In the genomic region with DNA sequence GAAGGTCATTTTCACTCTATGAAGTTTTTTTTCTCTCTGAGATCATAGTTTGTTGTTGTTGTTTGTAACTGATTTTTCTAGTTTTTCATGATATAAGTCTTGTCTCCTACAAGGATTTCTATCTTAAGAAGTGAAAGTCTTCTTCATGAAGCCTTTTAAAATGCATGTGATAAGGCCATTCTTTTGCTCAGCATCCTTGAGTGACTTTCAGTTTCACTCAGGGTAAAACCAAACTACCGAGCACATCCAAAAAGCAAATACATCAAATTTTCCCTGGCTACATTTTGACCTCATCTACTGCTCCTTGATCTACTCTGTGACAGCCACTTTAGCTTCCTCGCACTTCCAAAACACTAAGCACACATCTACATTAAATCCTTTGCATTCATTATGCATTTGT, we compare ENCODE assay signal across 28 cellular contexts.
"Had no signal": no experiment of that assay in that cellular context is flagged by ENCODE, and none has a peak within 500 bp of the region (broad histone marks: within the 10 kb centered on the region; RNA-seq: fewer than 3 reads in every experiment).

No MANE protein-coding gene starts in this region.

- ATAC-seq: activated CD8-positive, alpha-beta T cell treated with anti-CD3 and anti-CD28 coated beads for 36 hours; activated naive CD4-positive, alpha-beta T cell treated with anti-CD3 and anti-CD28 coated beads, Interleukin-2, amount 50 U/mL, for 72 hours; activated T-cell treated with anti-CD3 and anti-CD28 coated beads, Interleukin-2, amount 50 U/mL, for 72 hours; body of pancreas; Right ventricle myocardium inferior had no signal

- FAIRE-seq: astrocyte, RCC 7860, TTC549 had no signal

- H3K9me3 ChIP-seq: body of pancreas had no signal

- H3K27me3 ChIP-seq: adrenal gland, body of pancreas, breast epithelium had no signal

- H3K4me2 ChIP-seq: PC-9 had no signal

- H3K36me3 ChIP-seq: adrenal gland, breast epithelium had no signal

- DNase-seq: activated CD4-positive, alpha-beta T cell treated with anti-CD3 and anti-CD28 coated beads, Interleukin-2, amount 10 ng/mL, durations not matched to agents 24 days and 14 days; activated CD4-positive, alpha-beta T cell treated with anti-CD3 and anti-CD28 coated beads, Interleukin-2, amount 50 U/mL, for 4 hours; activated CD8-positive, alpha-beta T cell treated with anti-CD3 and anti-CD28 coated beads for 36 hours; activated gamma-delta T cell; activated naive CD4-positive, alpha-beta T cell treated with anti-CD3 and anti-CD28 coated beads for 36 hours; activated T-cell treated with anti-CD3 and anti-CD28 coated beads, Interleukin-2, amount 50 U/mL, for 1 hour; activated T-cell treated with anti-CD3 and anti-CD28 coated beads, Interleukin-2, amount 50 U/mL, for 72 hours; adrenal gland; body of pancreas; cerebellar nuclear complex; cortex of kidney; NCI-H1105; NCI-H1417 treated with DMSO at 0.1 percent for 48 hours; NCI-H1694; NCI-H1930; NCI-H2081 treated with DMSO at 0.1 percent for 48 hours; NCI-H345; NCI-H524 treated with DMSO at 0.1 percent for 48 hours; NK-92 treated with Interleukin-12 subunit alpha and Interleukin-12 subunit beta, amount 100 ng/mL, for 24 hours; PC-9; SIG-M5 had no signal

- H3K27ac ChIP-seq: adrenal gland, body of pancreas, breast epithelium, PC-9, RWPE1 had no signal

- H3K4me3 ChIP-seq: adrenal gland, body of pancreas, breast epithelium, PC-9 had no signal

- H3K4me1 ChIP-seq: adrenal gland, body of pancreas, breast epithelium had no signal
